In the genomic region with DNA sequence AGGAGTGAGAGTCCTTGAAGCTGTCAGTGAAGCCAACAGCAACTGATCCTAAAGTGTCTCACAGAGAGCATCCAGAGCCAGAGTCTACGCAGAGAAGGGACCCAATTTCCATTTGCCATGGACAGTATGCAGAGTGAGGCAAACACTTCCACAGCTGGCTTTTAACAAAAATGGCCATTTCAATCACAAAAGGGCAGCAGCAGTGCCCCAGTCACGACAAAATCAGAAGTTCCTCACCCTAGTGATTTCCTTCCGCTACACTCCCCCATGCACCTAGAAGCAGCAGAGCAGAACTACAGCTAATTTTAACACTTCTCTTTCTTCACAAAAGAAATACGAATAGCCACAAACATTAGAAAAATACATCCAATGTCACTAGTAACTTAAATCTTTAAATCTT, we compare ENCODE assay signal across 1 cellular context.
TF ChIP-seq lines count a peak whose summit lies in the region.

No MANE protein-coding gene starts in this region.

TF ChIP-seq in GM12878, 131 proteins besides CTCF, POLR2A, EP300 and RAD21 (continued from another document and continues in another):
- no peak for TF ChIP-seq ATF3 (IDR thresholded peaks at IDR 0.05; ENCODE audit: borderline replicate concordance, extremely low read depth, low read depth, low read length)
- TF ChIP-seq STAT1 (conservative IDR thresholded peaks at IDR 0.05): no peak
- no peak for TF ChIP-seq NR2C2 (IDR thresholded peaks at IDR 0.05; ENCODE audit: borderline replicate concordance, control insufficient read depth, insufficient read length, low read depth)
- no peak for TF ChIP-seq BHLHE40 (IDR thresholded peaks at IDR 0.05; ENCODE audit: borderline replicate concordance in 1 of 2, low read depth in 2 of 2, low read length in 1 of 2)
- TF ChIP-seq, protein P1, sequence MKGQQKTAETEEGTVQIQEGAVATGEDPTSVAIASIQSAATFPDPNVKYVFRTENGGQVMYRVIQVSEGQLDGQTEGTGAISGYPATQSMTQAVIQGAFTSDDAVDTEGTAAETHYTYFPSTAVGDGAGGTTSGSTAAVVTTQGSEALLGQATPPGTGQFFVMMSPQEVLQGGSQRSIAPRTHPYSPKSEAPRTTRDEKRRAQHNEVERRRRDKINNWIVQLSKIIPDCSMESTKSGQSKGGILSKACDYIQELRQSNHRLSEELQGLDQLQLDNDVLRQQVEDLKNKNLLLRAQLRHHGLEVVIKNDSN (IDR thresholded peaks at IDR 0.05; ENCODE audit: borderline replicate concordance, extremely low read length, insufficient read depth, low read depth, low read length): no peak
- peak; percentile 95 for TF ChIP-seq PAX5 (IDR thresholded peaks at IDR 0.05; ENCODE audit: borderline replicate concordance, low read depth, low read length)
- TF ChIP-seq CREB1 (IDR thresholded peaks at IDR 0.05; ENCODE audit: low read depth): peak; percentile 44; the same call in 1 of the 2 replicates
- peak; percentile 28; the same call in 1 of the 2 replicates for TF ChIP-seq SPI1 (IDR thresholded peaks at IDR 0.05; ENCODE audit: borderline replicate concordance, insufficient read depth, low read depth, low read length)
- no peak for TF ChIP-seq ZSCAN29 (IDR thresholded peaks at IDR 0.05)
- no peak for TF ChIP-seq E4F1 (IDR thresholded peaks at IDR 0.05; ENCODE audit: borderline replicate concordance, partially characterized antibody)
- TF ChIP-seq PRDM15 (CRISPR knock-in tag; IDR thresholded peaks at IDR 0.05): no peak
- no peak for TF ChIP-seq STAT3 (IDR thresholded peaks at IDR 0.05; ENCODE audit: low read depth, low read length)
- no peak for TF ChIP-seq IKZF2 (IDR thresholded peaks at IDR 0.05)
- no peak for TF ChIP-seq SIN3A (IDR thresholded peaks at IDR 0.05; ENCODE audit: low read depth, low read length)
- no peak for TF ChIP-seq MXI1 (IDR thresholded peaks at IDR 0.05; ENCODE audit: low read depth, low read length)
- no peak for TF ChIP-seq NR2F1 (conservative IDR thresholded peaks at IDR 0.05)
- TF ChIP-seq, protein P2, sequence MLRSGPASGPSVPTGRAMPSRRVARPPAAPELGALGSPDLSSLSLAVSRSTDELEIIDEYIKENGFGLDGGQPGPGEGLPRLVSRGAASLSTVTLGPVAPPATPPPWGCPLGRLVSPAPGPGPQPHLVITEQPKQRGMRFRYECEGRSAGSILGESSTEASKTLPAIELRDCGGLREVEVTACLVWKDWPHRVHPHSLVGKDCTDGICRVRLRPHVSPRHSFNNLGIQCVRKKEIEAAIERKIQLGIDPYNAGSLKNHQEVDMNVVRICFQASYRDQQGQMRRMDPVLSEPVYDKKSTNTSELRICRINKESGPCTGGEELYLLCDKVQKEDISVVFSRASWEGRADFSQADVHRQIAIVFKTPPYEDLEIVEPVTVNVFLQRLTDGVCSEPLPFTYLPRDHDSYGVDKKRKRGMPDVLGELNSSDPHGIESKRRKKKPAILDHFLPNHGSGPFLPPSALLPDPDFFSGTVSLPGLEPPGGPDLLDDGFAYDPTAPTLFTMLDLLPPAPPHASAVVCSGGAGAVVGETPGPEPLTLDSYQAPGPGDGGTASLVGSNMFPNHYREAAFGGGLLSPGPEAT (IDR thresholded peaks at IDR 0.05; ENCODE audit: low read depth): no peak
- peak; percentile 80 for TF ChIP-seq NFIC (IDR thresholded peaks at IDR 0.05; ENCODE audit: low read depth, low read length)
- TF ChIP-seq, protein P3, sequence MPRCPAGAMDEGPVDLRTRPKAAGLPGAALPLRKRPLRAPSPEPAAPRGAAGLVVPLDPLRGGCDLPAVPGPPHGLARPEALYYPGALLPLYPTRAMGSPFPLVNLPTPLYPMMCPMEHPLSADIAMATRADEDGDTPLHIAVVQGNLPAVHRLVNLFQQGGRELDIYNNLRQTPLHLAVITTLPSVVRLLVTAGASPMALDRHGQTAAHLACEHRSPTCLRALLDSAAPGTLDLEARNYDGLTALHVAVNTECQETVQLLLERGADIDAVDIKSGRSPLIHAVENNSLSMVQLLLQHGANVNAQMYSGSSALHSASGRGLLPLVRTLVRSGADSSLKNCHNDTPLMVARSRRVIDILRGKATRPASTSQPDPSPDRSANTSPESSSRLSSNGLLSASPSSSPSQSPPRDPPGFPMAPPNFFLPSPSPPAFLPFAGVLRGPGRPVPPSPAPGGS (IDR thresholded peaks at IDR 0.05; ENCODE audit: borderline replicate concordance, insufficient read depth, low read depth, low read length, poor library complexity, severe bottlenecking): no peak
- peak; percentile 57; the same call in 1 of the 2 replicates for TF ChIP-seq ZBTB33 (IDR thresholded peaks at IDR 0.05)
- no peak for TF ChIP-seq RBBP5 (conservative IDR thresholded peaks at IDR 0.05)
- TF ChIP-seq CREM (IDR thresholded peaks at IDR 0.05; ENCODE audit: low read depth): peak; percentile 13; the same call in 1 of the 2 replicates
- no peak for TF ChIP-seq CBFB (IDR thresholded peaks at IDR 0.05; ENCODE audit: low read depth)
- TF ChIP-seq ZZZ3 (IDR thresholded peaks at IDR 0.05; ENCODE audit: control insufficient read depth, insufficient read length, low read depth): no peak
- TF ChIP-seq SMARCA5 (IDR thresholded peaks at IDR 0.05): no peak
- no peak for TF ChIP-seq IRF3 (IDR thresholded peaks at IDR 0.05)
- TF ChIP-seq HSF1 (IDR thresholded peaks at IDR 0.05; ENCODE audit: low read depth, low read length): no peak
- no peak; the same call in 1 of the 2 replicates for TF ChIP-seq ATF2 (IDR thresholded peaks at IDR 0.05; ENCODE audit: low read length)
- no peak for TF ChIP-seq HDAC2 (IDR thresholded peaks at IDR 0.05)
- TF ChIP-seq POLR2AphosphoS5 (IDR thresholded peaks at IDR 0.05; ENCODE audit: low read length): peak; percentile 45; the same call in 1 of the 2 replicates
- TF ChIP-seq CHD1 (IDR thresholded peaks at IDR 0.05; ENCODE audit: low read depth, low read length): no peak
- TF ChIP-seq CBX5 (IDR thresholded peaks at IDR 0.05; ENCODE audit: low read depth): peak; percentile 74
- TF ChIP-seq KLF5 (IDR thresholded peaks at IDR 0.05; ENCODE audit: partially characterized antibody): no peak
- 0 out of 3 replicates have a peak, but pooled peaks of 1 of the 2 experiments have one; percentile 38 for TF ChIP-seq EGR1 (IDR thresholded peaks at IDR 0.05; ENCODE audit: borderline replicate concordance in 1 of 2, low read depth in 2 of 2, low read length in 2 of 2)
- no peak for TF ChIP-seq ZNF622 (IDR thresholded peaks at IDR 0.05)
- TF ChIP-seq ZBED1 (IDR thresholded peaks at IDR 0.05; ENCODE audit: borderline replicate concordance): peak; percentile 87; the same call in 1 of the 2 replicates
- TF ChIP-seq LARP7 (IDR thresholded peaks at IDR 0.05): no peak
- peak; percentile 83 for TF ChIP-seq YY1 (IDR thresholded peaks at IDR 0.05; ENCODE audit: low read depth, low read length)
- TF ChIP-seq NFXL1 (IDR thresholded peaks at IDR 0.05; ENCODE audit: borderline replicate concordance): no peak
- TF ChIP-seq ASH2L (IDR thresholded peaks at IDR 0.05; ENCODE audit: borderline replicate concordance, low read depth): no peak
